Comparison of ENCODE assay signal across 11 cellular contexts in the genomic region with DNA sequence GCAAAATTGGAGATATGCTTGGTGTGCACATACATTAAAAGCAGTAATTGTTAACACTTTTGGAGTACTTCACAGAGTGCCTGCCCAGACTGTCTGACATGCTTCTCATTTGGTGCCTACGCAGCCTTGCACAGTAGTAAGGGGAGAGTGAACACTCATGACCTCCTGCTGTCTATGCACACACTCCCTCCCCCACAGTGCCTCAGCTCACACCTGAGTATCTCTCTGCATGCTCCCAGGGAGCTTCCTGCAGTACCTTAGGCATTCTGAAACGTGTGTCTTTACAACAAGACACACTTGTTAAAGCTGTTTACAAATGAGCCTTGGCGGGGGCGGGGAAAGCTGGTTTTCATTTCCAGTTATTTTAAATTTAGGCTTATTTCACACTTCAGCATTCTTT. TPM values are rescaled to one million over a fixed set of nuclear protein-coding genes. Genes with fewer than 3 reads are reported as not detected.
A peak's percentile ranks its signal among the peaks of the same experiment; 100 is the strongest.
DNase-seq lines count a peak whose midpoint lies in the region; ATAC-seq, FAIRE-seq and TF ChIP-seq lines count a peak whose summit lies in the region.
"Had no signal": no experiment of that assay in that cellular context is flagged by ENCODE, and none has a peak within 500 bp of the region (broad histone marks: within the 10 kb centered on the region; RNA-seq: fewer than 3 reads in every experiment).

No MANE protein-coding gene starts in this region.

- 78% methylated on average over 4 of the region's 4 CpGs for WGBS in HepG2 (ENCODE audit: low lambda C conversion rate)

- intact Hi-C loops in CD14-positive monocyte (cut with micrococcal nuclease) = no loop called here
- intact Hi-C loops in HepG2 (cut with micrococcal nuclease; ENCODE audit: unreplicated experiment) = loop anchor here (10.0 kb wide), 1 partner anchor 899 kb away; no protein-coding TSS in a partner anchor
- intact Hi-C loops in activated T-helper 1 cell treated with anti-CD3 and anti-CD28 coated beads, Interleukin-12 subunit alpha, Interleukin-12 subunit beta, Interleukin-2, Interleukin-4 antibody, amounts not matched to agents 30 ng/mL and 10 ng/mL and 1 ng/mL, durations not matched to agents 14 hours and 24 hours and 36 hours (cut with micrococcal nuclease) = no loop called here
- intact Hi-C loops in left ventricle myocardium inferior (cut with micrococcal nuclease) = no loop called here

- H3K79me2 ChIP-seq in HepG2 (ENCODE audit: insufficient read depth, low read length) = peaks cover 100% of the 10 kb centered on the region

- peak overlapping the region; percentile 39 for H3K4me2 ChIP-seq in HepG2 (ENCODE audit: low read depth, low read length)

- FAIRE-seq in HepG2 (lab: Jason Lieb, UNC) = no peak
- FAIRE-seq: colon, islet of Langerhans had no signal

- CTCF ChIA-PET in CD8-positive, alpha-beta memory T cell (lab: Charles Lee) = no interaction called here
- CTCF ChIA-PET in HepG2 (lab: Yijun Ruan, JAX; ENCODE audit: low intra/inter-chr PET ratio, low total read pairs) = no interaction called here

- H2AFZ ChIP-seq in HepG2 (ENCODE audit: low read length) = no peak overlapping the region

- ATAC-seq in T-helper 17 cell (no peak), HepG2 (peak; percentile 63), foreskin keratinocyte (no peak)

- no peak for TF ChIP-seq EP300 in HepG2 (IDR thresholded peaks at IDR 0.05; ENCODE audit: low read depth in 2 of 2, low read length in 2 of 2)
- TF ChIP-seq EP300 in HepG2 (CRISPR knock-in tag; IDR thresholded peaks at IDR 0.05; ENCODE audit: borderline replicate concordance) = no peak

- peak overlapping the region in 5 of 7 donors; percentile 7 to 73 (median 11) for H3K27ac Mint-ChIP-seq in CD14-positive monocyte
- peak overlapping the region in 5 of 8 donors; percentile 18 to 75 (median 74) for H3K27ac Mint-ChIP-seq in CD8-positive, alpha-beta memory T cell
- H3K27ac Mint-ChIP-seq in T-helper 17 cell = peak overlapping the region; percentile 96
- no peak overlapping the region for H3K27ac Mint-ChIP-seq in activated T-helper 1 cell treated with anti-CD3 and anti-CD28 coated beads, Interleukin-12 subunit alpha, Interleukin-12 subunit beta, Interleukin-2, Interleukin-4 antibody, amounts not matched to agents 30 ng/mL and 10 ng/mL and 1 ng/mL, durations not matched to agents 14 hours and 24 hours and 36 hours

- TF ChIP-seq POLR2A in HepG2 (IDR thresholded peaks at IDR 0.05; ENCODE audit: insufficient read depth in 1 of 2, low read depth in 2 of 2, low read length in 2 of 2) = no peak

- H4K20me1 ChIP-seq in HepG2 (ENCODE audit: insufficient read depth, low read length) = peaks cover 48% of the 10 kb centered on the region

- POLR2A ChIA-PET in CD8-positive, alpha-beta memory T cell (lab: Charles Lee) = no interaction called here
- POLR2A ChIA-PET in HepG2 (lab: Yijun Ruan, JAX) = no interaction called here

- no peaks in the 10 kb centered on the region for H3K36me3 ChIP-seq in CD8-positive, alpha-beta memory T cell (ENCODE audit: insufficient read depth, low read length)
- H3K36me3 ChIP-seq in HepG2 (replicated peaks in 1 of 2; ENCODE audit: control insufficient read depth in 1 of 2, insufficient read depth in 2 of 2, low read length in 2 of 2) (no peaks in the 10 kb centered on the region; a peak in 1 of 5 replicates), left ventricle myocardium inferior (no peaks in the 10 kb centered on the region)

- H3K4me1 ChIP-seq in CD8-positive, alpha-beta memory T cell (ENCODE audit: insufficient read depth, low read length) = peaks cover 88% of the 10 kb centered on the region
- H3K4me1 ChIP-seq in HepG2 (ENCODE audit: insufficient read depth, low read length) (peaks cover 75% of the 10 kb centered on the region), left ventricle myocardium inferior (peaks cover 81% of the 10 kb centered on the region), foreskin keratinocyte (peaks cover 18% of the 10 kb centered on the region)

- no peaks in the 10 kb centered on the region for H3K9me3 ChIP-seq in CD8-positive, alpha-beta memory T cell (ENCODE audit: low read length)
- H3K9me3 ChIP-seq in T-helper 17 cell (ENCODE audit: control insufficient read depth, low read length, poor library complexity, severe bottlenecking) = no peaks in the 10 kb centered on the region
- H3K9me3 ChIP-seq in HepG2 (ENCODE audit: low read length) = no peaks in the 10 kb centered on the region
- H3K9me3 ChIP-seq in left ventricle myocardium inferior (replicated peaks) = no peaks in the 10 kb centered on the region

- H3K36me3 Mint-ChIP-seq in CD14-positive monocyte (peaks cover 16 to 27% of the 10 kb centered on the region in 2 donors), T-helper 17 cell (ENCODE audit: low read depth) (no peaks in the 10 kb centered on the region)
- H3K36me3 Mint-ChIP-seq in CD8-positive, alpha-beta memory T cell = peaks cover 0 to 2% (median 0%) of the 10 kb centered on the region in 3 donors
- H3K36me3 Mint-ChIP-seq in activated T-helper 1 cell treated with anti-CD3 and anti-CD28 coated beads, Interleukin-12 subunit alpha, Interleukin-12 subunit beta, Interleukin-2, Interleukin-4 antibody, amounts not matched to agents 30 ng/mL and 10 ng/mL and 1 ng/mL, durations not matched to agents 14 hours and 24 hours and 36 hours (ENCODE audit: low read depth) = peaks cover 3% of the 10 kb centered on the region

- no peak for TF ChIP-seq CTCF in CD14-positive monocyte (IDR thresholded peaks at IDR 0.05)
- TF ChIP-seq CTCF in HepG2 (CRISPR knock-in tag; IDR thresholded peaks at IDR 0.05) = no peak
- no peak for TF ChIP-seq CTCF in left ventricle myocardium inferior (IDR thresholded peaks at IDR 0.05; ENCODE audit: borderline replicate concordance)
- no peak for TF ChIP-seq CTCF in foreskin keratinocyte (conservative IDR thresholded peaks at IDR 0.05)

- no peaks in the 10 kb centered on the region for H3K27me3 ChIP-seq in CD8-positive, alpha-beta memory T cell (ENCODE audit: insufficient read depth, low read length, poor library complexity, severe bottlenecking)
- H3K27me3 ChIP-seq in HepG2 (ENCODE audit: control insufficient read depth in 1 of 2, insufficient read depth in 2 of 2, low read length in 2 of 2) (no peaks in the 10 kb centered on the region; a peak in 1 of 5 replicates), left ventricle myocardium inferior (ENCODE audit: low read depth) (no peaks in the 10 kb centered on the region), foreskin keratinocyte (no peaks in the 10 kb centered on the region)

- BruUV-seq in HepG2 (replicated peaks; lab: Mats Ljungman, UMichigan) = no TSS peak

- H3K9me3 Mint-ChIP-seq in CD14-positive monocyte = peaks cover 0 to 2% (median 0%) of the 10 kb centered on the region in 7 donors
- H3K9me3 Mint-ChIP-seq in CD8-positive, alpha-beta memory T cell = no peaks in the 10 kb centered on the region
- no peaks in the 10 kb centered on the region for H3K9me3 Mint-ChIP-seq in activated T-helper 1 cell treated with anti-CD3 and anti-CD28 coated beads, Interleukin-12 subunit alpha, Interleukin-12 subunit beta, Interleukin-2, Interleukin-4 antibody, amounts not matched to agents 30 ng/mL and 10 ng/mL and 1 ng/mL, durations not matched to agents 14 hours and 24 hours and 36 hours

- H3K27ac ChIP-seq in CD8-positive, alpha-beta memory T cell (ENCODE audit: low read depth, low read length) = no peak overlapping the region
- H3K27ac ChIP-seq in HepG2 (ENCODE audit: extremely low read length, insufficient read depth, low read length) (peak overlapping the region; percentile 34), left ventricle myocardium inferior (replicated peaks) (no peak overlapping the region), foreskin keratinocyte (no peak overlapping the region)

- TF ChIP-seq RAD21 in HepG2 (CRISPR knock-in tag; IDR thresholded peaks at IDR 0.05) = no peak

- peaks cover 85% of the 10 kb centered on the region for H3K4me1 Mint-ChIP-seq in CD14-positive monocyte
- H3K4me1 Mint-ChIP-seq in CD8-positive, alpha-beta memory T cell = peaks cover 88 to 97% (median 96%) of the 10 kb centered on the region in 3 donors
- peaks cover 83% of the 10 kb centered on the region for H3K4me1 Mint-ChIP-seq in T-helper 17 cell
- H3K4me1 Mint-ChIP-seq in activated T-helper 1 cell treated with anti-CD3 and anti-CD28 coated beads, Interleukin-12 subunit alpha, Interleukin-12 subunit beta, Interleukin-2, Interleukin-4 antibody, amounts not matched to agents 30 ng/mL and 10 ng/mL and 1 ng/mL, durations not matched to agents 14 hours and 24 hours and 36 hours (ENCODE audit: low read depth) = peaks cover 92% of the 10 kb centered on the region

- H3K4me3 Mint-ChIP-seq in CD14-positive monocyte (no peak overlapping the region), T-helper 17 cell (peak overlapping the region; percentile 70)
- H3K4me3 Mint-ChIP-seq in CD8-positive, alpha-beta memory T cell = peak overlapping the region in 2 of 7 donors; percentile 13 to 29
- no peak overlapping the region for H3K4me3 Mint-ChIP-seq in activated T-helper 1 cell treated with anti-CD3 and anti-CD28 coated beads, Interleukin-12 subunit alpha, Interleukin-12 subunit beta, Interleukin-2, Interleukin-4 antibody, amounts not matched to agents 30 ng/mL and 10 ng/mL and 1 ng/mL, durations not matched to agents 14 hours and 24 hours and 36 hours

- no peak overlapping the region for H3K9ac ChIP-seq in HepG2 (ENCODE audit: insufficient read depth, low read depth, low read length)

- DNase-seq in CD14-positive monocyte (ENCODE audit: low spot score) = no peak
- DNase-seq in CD8-positive, alpha-beta memory T cell = no peak
- no peak for DNase-seq in T-helper 17 cell
- no peak for DNase-seq in HepG2 (ENCODE audit: low spot score)
- no peak for DNase-seq in activated T-helper 1 cell treated with anti-CD3 and anti-CD28 coated beads, Interleukin-12 subunit alpha, Interleukin-12 subunit beta, Interleukin-2, Interleukin-4 antibody, amounts not matched to agents 30 ng/mL and 10 ng/mL and 1 ng/mL, durations not matched to agents 14 hours and 24 hours and 36 hours (ENCODE audit: low spot score)
- no peak for DNase-seq in left ventricle myocardium inferior
- no peak for DNase-seq in foreskin keratinocyte
- DNase-seq: DMS153, NCI-H1694 had no signal

- in situ Hi-C loops in HepG2 (cut with HindIII; ENCODE audit: extremely low pct_ligation_motif_present, low pct_unique_long_range_greater_than_20kb) = loop anchor here (25.0 kb wide), 2 partner anchors 346 to 896 kb away; no protein-coding TSS in a partner anchor

- H3K4me3 ChIP-seq in CD8-positive, alpha-beta memory T cell (ENCODE audit: low read length) = no peak overlapping the region
- H3K4me3 ChIP-seq in HepG2 (replicated peaks in 1 of 3; ENCODE audit: insufficient read depth in 1 of 3, low read depth in 2 of 3, low read length in 3 of 3) = no peak overlapping the region
- no peak overlapping the region for H3K4me3 ChIP-seq in left ventricle myocardium inferior

- H3K27me3 Mint-ChIP-seq in CD14-positive monocyte (ENCODE audit: low read depth in 3 of 3) (peaks cover 0 to 4% (median 0%) of the 10 kb centered on the region in 3 donors), T-helper 17 cell (no peaks in the 10 kb centered on the region)
- H3K27me3 Mint-ChIP-seq in CD8-positive, alpha-beta memory T cell = no peaks in the 10 kb centered on the region
- no peaks in the 10 kb centered on the region for H3K27me3 Mint-ChIP-seq in activated T-helper 1 cell treated with anti-CD3 and anti-CD28 coated beads, Interleukin-12 subunit alpha, Interleukin-12 subunit beta, Interleukin-2, Interleukin-4 antibody, amounts not matched to agents 30 ng/mL and 10 ng/mL and 1 ng/mL, durations not matched to agents 14 hours and 24 hours and 36 hours (ENCODE audit: insufficient read depth)

RNA-seq across cellular contexts. Expression of gene MAP3K1, which starts 18.0 kb away (rescaled TPM):
- 10 to 100 TPM; 44.7 to 45.6 TPM for polyA plus RNA-seq in CD14-positive monocyte
- 10 to 100 TPM; 18.1 to 18.7 TPM for total RNA-seq in CD8-positive, alpha-beta memory T cell
- 34.6 TPM for polyA plus RNA-seq in CD8-positive, alpha-beta memory T cell
- total RNA-seq in T-helper 17 cell = 100 to 1,000 TPM in 1 of 2 donors, 10 to 100 TPM in 1; 99.2 to 120 TPM
- 30.3 and 44.1 TPM in 2 replicates for total RNA-seq in HepG2 (2016; rRNA removed; fragmentation: Illumina TruSeq; extraction: Trizol)
- total RNA-seq in HepG2 (2016; cell fraction: cytosol; rRNA removed; fragmentation: Illumina TruSeq; extraction: Trizol; ENCODE audit: low read depth) = 7.6 and 9.2 TPM in 2 replicates
- 27.7 and 42.7 TPM in 2 replicates for total RNA-seq in HepG2 (2016; cell fraction: insoluble cytoplasmic fraction; rRNA removed; fragmentation: Illumina TruSeq; extraction: Trizol)
- 9.3 and 10.6 TPM in 2 replicates for total RNA-seq in HepG2 (2016; cell fraction: membrane; rRNA removed; fragmentation: Illumina TruSeq; extraction: Trizol)
- total RNA-seq in HepG2 (2016; cell fraction: nucleus; rRNA removed; fragmentation: Illumina TruSeq; extraction: Trizol) = 31.4 and 33.7 TPM in 2 replicates
- polyA plus RNA-seq in HepG2 (2011; rRNA removed) = 11.9 and 16.4 TPM in 2 replicates
- 6.5 and 8.4 TPM in 2 replicates for polyA plus RNA-seq in HepG2 (2011; cell fraction: cytosol; rRNA removed)
- 11.8 and 12.7 TPM in 2 replicates for polyA plus RNA-seq in HepG2 (2011; cell fraction: nucleus; rRNA removed)
- polyA plus RNA-seq in HepG2 (2012) = 8.4 and 11.6 TPM in 2 replicates
- 0.38 and 0.71 TPM in 2 replicates for polyA plus RNA-seq in HepG2 (2016; cell fraction: cytosol; fragmentation: Illumina TruSeq; extraction: Trizol; ENCODE audit: low read depth)
- polyA plus RNA-seq in HepG2 (2016; cell fraction: insoluble cytoplasmic fraction; fragmentation: Illumina TruSeq; extraction: Trizol; ENCODE audit: low read depth) = 21.9 and 24.5 TPM in 2 replicates
- 2.2 and 2.8 TPM in 2 replicates for polyA plus RNA-seq in HepG2 (2016; cell fraction: membrane; fragmentation: Illumina TruSeq; extraction: Trizol; ENCODE audit: low read depth)
- polyA plus RNA-seq in HepG2 (2016; cell fraction: nucleus; fragmentation: Illumina TruSeq; extraction: Trizol; ENCODE audit: insufficient read depth, low read depth) = 30.6 and 31.1 TPM in 2 replicates
- 11.5 and 25.2 TPM in 2 replicates for polyA minus RNA-seq in HepG2 (2011; rRNA and poly(A)+ RNA removed; ENCODE audit: low replicate concordance)
- polyA minus RNA-seq in HepG2 (2011; cell fraction: cytosol; rRNA and poly(A)+ RNA removed) = 25.8 and 27.7 TPM in 2 replicates
- polyA minus RNA-seq in HepG2 (2011; cell fraction: nucleus; rRNA and poly(A)+ RNA removed) = 50.3 and 53.1 TPM in 2 replicates
- 23.6 and 25.3 TPM in 2 replicates for total RNA-seq in activated T-helper 1 cell treated with anti-CD3 and anti-CD28 coated beads, Interleukin-12 subunit alpha, Interleukin-12 subunit beta, Interleukin-2, Interleukin-4 antibody, amounts not matched to agents 30 ng/mL and 10 ng/mL and 1 ng/mL, durations not matched to agents 14 hours and 24 hours and 36 hours
- 5.7 TPM for total RNA-seq in left ventricle myocardium inferior
- 11.9 and 13.6 TPM in 2 replicates for total RNA-seq in foreskin keratinocyte
- 2.1 and 2.8 TPM in 2 replicates for polyA plus RNA-seq in foreskin keratinocyte
